Comparison of ENCODE assay signal across 13 cellular contexts in genomic region chr21:43916076-43916475, GRCh38. TPM values are rescaled to one million over a fixed set of nuclear protein-coding genes. Genes with fewer than 3 reads are reported as not detected.
DNase-seq lines count a peak whose midpoint lies in the region; ATAC-seq, FAIRE-seq and TF ChIP-seq lines count a peak whose summit lies in the region.
"Had no signal": no experiment of that assay in that cellular context is flagged by ENCODE, and none has a peak within 500 bp of the region (broad histone marks: within the 10 kb centered on the region; RNA-seq: fewer than 3 reads in every experiment).

No MANE protein-coding gene starts in this region.

- H4K20me1 ChIP-seq in keratinocyte (ENCODE audit: control insufficient read depth, extremely low read depth, insufficient read depth, low read length), result peaks cover 4% of the 10 kb centered on the region

- CTCF ChIA-PET in CD4-positive, alpha-beta memory T cell (lab: Charles Lee; ENCODE audit: partially characterized antibody), result interaction anchor here (0.9 to 1.2 kb wide), 2 partner anchors 24 to 26 kb away, joined by 3 to 4 read pairs; no protein-coding TSS in a partner anchor
- CTCF ChIA-PET in WTC11 (lab: Charles Lee), result no interaction called here

- intact Hi-C loops in CD4-positive, alpha-beta memory T cell (cut with micrococcal nuclease), result loop anchor here (2.0 kb wide), 2 partner anchors 23 to 49 kb away; no protein-coding TSS in a partner anchor

- peaks cover 15 to 22% of the 10 kb centered on the region in 2 donors for H3K36me3 Mint-ChIP-seq in CD4-positive, alpha-beta memory T cell
- H3K36me3 Mint-ChIP-seq in WTC11, result no peaks in the 10 kb centered on the region

- DNase-seq in CD4-positive, alpha-beta memory T cell, result no peak
- DNase-seq in SK-N-MC (ENCODE audit: low read depth, low spot score), result no peak
- DNase-seq in keratinocyte (ENCODE audit: low read depth, low spot score), result no peak
- DNase-seq in WTC11 (ENCODE audit: low spot score), result no peak
- no peak for DNase-seq in iPS-NIHi11 (ENCODE audit: low spot score)
- DNase-seq in NK-92 treated with Interleukin-12 subunit alpha and Interleukin-12 subunit beta, amount 100 ng/mL, for 24 hours (lab: John Stamatoyannopoulos, UW), result no peak
- DNase-seq in T-helper 9 cell, result no peak
- DNase-seq: amniotic stem cell, colonic mucosa, NCI-H226 had no signal

- H3K27ac ChIP-seq in ACC112 (ENCODE audit: low read depth, low read length) (no peak overlapping the region), SK-N-MC (peak overlapping the region; percentile 5; the same call in 1 of the 2 replicates), keratinocyte (ENCODE audit: control insufficient read depth, insufficient read depth, low read length) (no peak overlapping the region)
- H3K27ac ChIP-seq in CD4-positive, alpha-beta memory T cell (ENCODE audit: low read depth, low read length), result peak overlapping the region; percentile 62
- H3K27ac ChIP-seq: colonic mucosa had no signal

- H3K4me2 ChIP-seq in keratinocyte (ENCODE audit: control insufficient read depth, extremely low read depth, insufficient read depth, low read depth, low read length), result peak overlapping the region; percentile 87

- H3K4me3 ChIP-seq in ACC112 (ENCODE audit: low read depth, low read length) (peak overlapping the region; percentile 67), SK-N-MC (no peak overlapping the region), keratinocyte (ENCODE audit: control insufficient read depth in 2 of 3, extremely low read depth in 1 of 3, insufficient read depth in 2 of 3, low read depth in 1 of 3, low read length in 3 of 3) (no peak overlapping the region)
- H3K4me3 ChIP-seq in CD4-positive, alpha-beta memory T cell (ENCODE audit: low read length in 2 of 2), result no peak overlapping the region

- POLR2A ChIA-PET in CD4-positive, alpha-beta memory T cell (lab: Charles Lee; ENCODE audit: partially characterized antibody), result no interaction called here
- POLR2A ChIA-PET in WTC11 (lab: Charles Lee), result no interaction called here

- H3K36me3 ChIP-seq in ACC112 (ENCODE audit: insufficient read depth, low read length) (peaks cover 6% of the 10 kb centered on the region; the same call in 1 of the 2 replicates), SK-N-MC (ENCODE audit: insufficient read depth, low read length) (peaks cover 10% of the 10 kb centered on the region; the same call in 1 of the 2 replicates), keratinocyte (ENCODE audit: control insufficient read depth in 2 of 2, extremely low read depth in 1 of 2, insufficient read depth in 2 of 2, low read length in 2 of 2) (no peaks in the 10 kb centered on the region)
- H3K36me3 ChIP-seq in CD4-positive, alpha-beta memory T cell (ENCODE audit: insufficient read depth, low read length), result peaks cover 3% of the 10 kb centered on the region
- H3K36me3 ChIP-seq: colonic mucosa had no signal

- H3K27me3 ChIP-seq in ACC112 (ENCODE audit: insufficient read depth, low read length) (no peaks in the 10 kb centered on the region), keratinocyte (ENCODE audit: control insufficient read depth, extremely low read depth, insufficient read depth, low read length) (no peaks in the 10 kb centered on the region)
- no peaks in the 10 kb centered on the region for H3K27me3 ChIP-seq in CD4-positive, alpha-beta memory T cell (ENCODE audit: insufficient read depth, low read length)
- H3K27me3 ChIP-seq: colonic mucosa had no signal

- peaks cover 35 to 70% (median 55%) of the 10 kb centered on the region in 4 donors for H3K4me1 Mint-ChIP-seq in CD4-positive, alpha-beta memory T cell
- H3K4me1 Mint-ChIP-seq in WTC11, result peaks cover 15% of the 10 kb centered on the region

- ATAC-seq in WTC11, result no peak

- no peaks in the 10 kb centered on the region for H3K27me3 Mint-ChIP-seq in CD4-positive, alpha-beta memory T cell
- no peaks in the 10 kb centered on the region for H3K27me3 Mint-ChIP-seq in WTC11 (ENCODE audit: low read depth)
- H3K27me3 Mint-ChIP-seq: type B pancreatic cell had no signal

- no peak overlapping the region for H3K9ac ChIP-seq in SK-N-MC (ENCODE audit: insufficient read length)
- no peak overlapping the region for H3K9ac ChIP-seq in keratinocyte (ENCODE audit: control insufficient read depth, extremely low read depth, insufficient read depth, low read length)

- peaks cover 0 to 8% (median 6%) of the 10 kb centered on the region in 8 donors for H3K9me3 Mint-ChIP-seq in CD4-positive, alpha-beta memory T cell
- H3K9me3 Mint-ChIP-seq in WTC11, result no peaks in the 10 kb centered on the region

- peak overlapping the region; percentile 46 to 96 (median 87) for H3K4me3 Mint-ChIP-seq in CD4-positive, alpha-beta memory T cell
- H3K4me3 Mint-ChIP-seq in WTC11, result no peak overlapping the region
- H3K4me3 Mint-ChIP-seq: type B pancreatic cell had no signal

- TF ChIP-seq CTCF in keratinocyte (optimal IDR thresholded peaks at IDR 0.05 in 1 of 3, IDR thresholded peaks at IDR 0.05 in 1 of 3, conservative IDR thresholded peaks at IDR 0.05 in 1 of 3; ENCODE audit: extremely low read depth in 1 of 3, insufficient read depth in 2 of 3, low read length in 3 of 3) (no peak), WTC11 (IDR thresholded peaks at IDR 0.05) (no peak)

- dilution Hi-C loops in keratinocyte (cut with MboI; ENCODE audit: extremely low pct_ligation_motif_present, low sequenced_read_pairs), result no loop called here

- H2AFZ ChIP-seq in ACC112 (ENCODE audit: low read length, unreplicated experiment) (no peak overlapping the region), keratinocyte (ENCODE audit: control insufficient read depth, low read length) (peak overlapping the region; percentile 9)

- FAIRE-seq in keratinocyte (lab: Jason Lieb, UNC), result no peak
- FAIRE-seq: RCC 7860 had no signal

- H3K27ac Mint-ChIP-seq in CD4-positive, alpha-beta memory T cell, result peak overlapping the region; percentile 38 to 99 (median 93)
- H3K27ac Mint-ChIP-seq in WTC11, result no peak overlapping the region
- H3K27ac Mint-ChIP-seq: type B pancreatic cell had no signal

- no peaks in the 10 kb centered on the region for H3K9me3 ChIP-seq in CD4-positive, alpha-beta memory T cell (ENCODE audit: control insufficient read depth in 1 of 2, low read length in 2 of 2)
- no peaks in the 10 kb centered on the region for H3K9me3 ChIP-seq in SK-N-MC (ENCODE audit: low read depth, low read length)
- no peaks in the 10 kb centered on the region for H3K9me3 ChIP-seq in keratinocyte (ENCODE audit: control insufficient read depth, low read depth, low read length)
- H3K9me3 ChIP-seq: colonic mucosa had no signal

- H3K4me1 ChIP-seq in ACC112 (ENCODE audit: control insufficient read depth, insufficient read depth, low read length, unreplicated experiment) (no peaks in the 10 kb centered on the region), keratinocyte (ENCODE audit: control insufficient read depth, extremely low read depth, insufficient read depth, low read length) (peaks cover 8% of the 10 kb centered on the region)
- peaks cover 44% of the 10 kb centered on the region for H3K4me1 ChIP-seq in CD4-positive, alpha-beta memory T cell (ENCODE audit: insufficient read depth, low read length)
- H3K4me1 ChIP-seq: colonic mucosa had no signal

- peaks cover 37% of the 10 kb centered on the region for H3K79me2 ChIP-seq in ACC112 (ENCODE audit: control insufficient read depth, insufficient read depth, low read length, unreplicated experiment)
- H3K79me2 ChIP-seq in keratinocyte (ENCODE audit: control insufficient read depth, insufficient read depth, low read length), result peaks cover 26% of the 10 kb centered on the region

- no peaks in the 10 kb centered on the region for H3K9me1 ChIP-seq in keratinocyte (ENCODE audit: control insufficient read depth, extremely low read depth, insufficient read depth, low read length)

TF ChIP-seq in WTC11, 78 proteins besides CTCF, POLR2A, EP300 and RAD21:
- TF ChIP-seq ZNF671 (CRISPR knock-in tag; IDR thresholded peaks at IDR 0.05) (no peak), SOX15 (CRISPR knock-in tag; IDR thresholded peaks at IDR 0.05) (no peak), KAT7 (CRISPR knock-in tag; IDR thresholded peaks at IDR 0.05; ENCODE audit: borderline replicate concordance) (no peak), GRHL2 (CRISPR knock-in tag; IDR thresholded peaks at IDR 0.05; ENCODE audit: insufficient replicate concordance, severe bottlenecking) (no peak)
- TF ChIP-seq, protein P1, sequence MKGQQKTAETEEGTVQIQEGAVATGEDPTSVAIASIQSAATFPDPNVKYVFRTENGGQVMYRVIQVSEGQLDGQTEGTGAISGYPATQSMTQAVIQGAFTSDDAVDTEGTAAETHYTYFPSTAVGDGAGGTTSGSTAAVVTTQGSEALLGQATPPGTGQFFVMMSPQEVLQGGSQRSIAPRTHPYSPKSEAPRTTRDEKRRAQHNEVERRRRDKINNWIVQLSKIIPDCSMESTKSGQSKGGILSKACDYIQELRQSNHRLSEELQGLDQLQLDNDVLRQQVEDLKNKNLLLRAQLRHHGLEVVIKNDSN (CRISPR knock-in tag; IDR thresholded peaks at IDR 0.05), result no peak
- TF ChIP-seq, protein P2, sequence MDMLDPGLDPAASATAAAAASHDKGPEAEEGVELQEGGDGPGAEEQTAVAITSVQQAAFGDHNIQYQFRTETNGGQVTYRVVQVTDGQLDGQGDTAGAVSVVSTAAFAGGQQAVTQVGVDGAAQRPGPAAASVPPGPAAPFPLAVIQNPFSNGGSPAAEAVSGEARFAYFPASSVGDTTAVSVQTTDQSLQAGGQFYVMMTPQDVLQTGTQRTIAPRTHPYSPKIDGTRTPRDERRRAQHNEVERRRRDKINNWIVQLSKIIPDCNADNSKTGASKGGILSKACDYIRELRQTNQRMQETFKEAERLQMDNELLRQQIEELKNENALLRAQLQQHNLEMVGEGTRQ (CRISPR knock-in tag; IDR thresholded peaks at IDR 0.05), result no peak

RNA-seq across cellular contexts. Expression of gene AGPAT3, which starts 51.1 kb away (rescaled TPM):
- total RNA-seq in CD4-positive, alpha-beta memory T cell, result 10 to 100 TPM; 72.4 to 76.7 TPM
- 10 to 100 TPM; 16.0 to 21.0 TPM for polyA plus RNA-seq in CD4-positive, alpha-beta memory T cell
- polyA plus RNA-seq in keratinocyte, result 21.6 to 23.4 TPM (median 21.7 TPM) in 3 replicates
- polyA plus RNA-seq in keratinocyte (2011; ENCODE audit: low read depth), result 28.0 TPM
- 15.5 and 22.7 TPM in 2 replicates for polyA plus RNA-seq in keratinocyte (2011; cell fraction: cytosol; rRNA removed)
- 29.1 and 29.4 TPM in 2 replicates for polyA plus RNA-seq in keratinocyte (2011; cell fraction: nucleus; rRNA removed)
- polyA plus RNA-seq in keratinocyte (2012; ENCODE audit: low replicate concordance), result 17.2 and 38.7 TPM in 2 replicates
- polyA minus RNA-seq in keratinocyte, result 37.9 to 78.6 TPM (median 39.4 TPM) in 3 replicates
- polyA minus RNA-seq in keratinocyte (2011; cell fraction: cytosol; rRNA and poly(A)+ RNA removed), result 41.2 TPM
- 25.7 and 38.9 TPM in 2 replicates for polyA minus RNA-seq in keratinocyte (2011; cell fraction: nucleus; rRNA and poly(A)+ RNA removed)
- total RNA-seq in WTC11 (2021), result 5.6 to 9.7 TPM (median 9.4 TPM) in 3 replicates

Comparison
In these comparisons a context has a peak if more than half of its experiments do, and no peak if none do; other contexts are left out.
1. H3K27ac ChIP-seq: peak in CD4-positive, alpha-beta memory T cell (single experiment) and SK-N-MC (single experiment); none in ACC112 (single experiment) and keratinocyte (single experiment).